In the genomic region with DNA sequence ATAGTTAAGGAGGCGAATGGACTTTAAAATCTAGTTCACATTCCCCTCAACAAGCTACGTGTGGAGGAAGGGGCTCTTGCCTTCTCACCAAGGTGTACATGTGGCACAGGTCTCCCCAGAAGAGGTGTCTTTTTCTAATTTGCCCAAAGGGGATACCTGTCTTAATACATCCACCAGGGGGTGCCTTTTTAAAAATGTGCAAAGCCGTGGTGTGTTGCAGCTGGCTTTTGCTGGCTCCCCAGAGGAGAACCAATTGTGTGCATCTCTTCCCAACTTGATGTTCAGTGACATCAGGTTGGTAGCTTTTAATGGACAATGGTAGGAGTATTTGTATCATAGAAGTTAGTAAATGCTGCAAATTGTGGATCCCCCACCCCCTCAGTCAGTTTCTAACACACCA, we compare ENCODE assay signal across 8 cellular contexts. TPM values are rescaled to one million over a fixed set of nuclear protein-coding genes. Genes with fewer than 3 reads are reported as not detected.
A peak's percentile ranks its signal among the peaks of the same experiment; 100 is the strongest.
DNase-seq lines count a peak whose midpoint lies in the region; ATAC-seq, FAIRE-seq and TF ChIP-seq lines count a peak whose summit lies in the region.

No MANE protein-coding gene starts in this region.

- peak; percentile 53 for TF ChIP-seq CTCF in fibroblast of the aortic adventitia (IDR thresholded peaks at IDR 0.05; ENCODE audit: insufficient read depth, low read length)
- no peak for TF ChIP-seq CTCF in coronary artery (IDR thresholded peaks at IDR 0.05)

- H3K4me3 Mint-ChIP-seq in stimulated activated effector memory CD8-positive, alpha-beta T cell treated with anti-CD3 and anti-CD28 coated beads, Interleukin-12 subunit alpha, Interleukin-12 subunit beta, amount 100 ng/mL, for 72 hours: peak overlapping the region; percentile 40

- peak; percentile 89 for FAIRE-seq in GM18507 (lab: Jason Lieb, UNC)

- no peak overlapping the region for H3K27ac ChIP-seq in coronary artery

- peak; percentile 43 for DNase-seq in AG08396 (ENCODE audit: low spot score)
- no peak for DNase-seq in GM18507 (ENCODE audit: extremely low spot score, insufficient read length, low read depth)
- peak; percentile 7 to 11 for DNase-seq in activated CD4-positive, alpha-beta T cell treated with anti-CD3 and anti-CD28 coated beads, Interleukin-2, amount 50 U/mL, for 4 hours
- DNase-seq in fibroblast of the aortic adventitia (ENCODE audit: low read depth): peak; percentile 50
- peak; percentile 10 to 65 for DNase-seq in stimulated activated effector memory CD8-positive, alpha-beta T cell treated with anti-CD3 and anti-CD28 coated beads, Interleukin-12 subunit alpha, Interleukin-12 subunit beta, amount 100 ng/mL, for 72 hours (ENCODE audit: low spot score in 2 of 2)
- DNase-seq in coronary artery (ENCODE audit: low spot score): no peak
- no peak for DNase-seq in T1000 (lab: John Stamatoyannopoulos, UW)

- peaks cover 27% of the 10 kb centered on the region for H3K4me1 Mint-ChIP-seq in stimulated activated effector memory CD8-positive, alpha-beta T cell treated with anti-CD3 and anti-CD28 coated beads, Interleukin-12 subunit alpha, Interleukin-12 subunit beta, amount 100 ng/mL, for 72 hours

- ATAC-seq in HG03565 (IDR thresholded peaks at IDR 0.05; ENCODE audit: unreplicated experiment): peak; percentile 39
- ATAC-seq in stimulated activated effector memory CD8-positive, alpha-beta T cell treated with anti-CD3 and anti-CD28 coated beads, Interleukin-12 subunit alpha, Interleukin-12 subunit beta, amount 100 ng/mL, for 72 hours: peak; percentile 85

- peaks cover 42% of the 10 kb centered on the region for H3K36me3 Mint-ChIP-seq in stimulated activated effector memory CD8-positive, alpha-beta T cell treated with anti-CD3 and anti-CD28 coated beads, Interleukin-12 subunit alpha, Interleukin-12 subunit beta, amount 100 ng/mL, for 72 hours

- peaks cover 12% of the 10 kb centered on the region for H3K9me3 Mint-ChIP-seq in stimulated activated effector memory CD8-positive, alpha-beta T cell treated with anti-CD3 and anti-CD28 coated beads, Interleukin-12 subunit alpha, Interleukin-12 subunit beta, amount 100 ng/mL, for 72 hours

- H3K4me3 ChIP-seq in fibroblast of the aortic adventitia (ENCODE audit: low read depth, low read length) (no peak overlapping the region), coronary artery (no peak overlapping the region)

- peak overlapping the region; percentile 91 for H3K27ac Mint-ChIP-seq in stimulated activated effector memory CD8-positive, alpha-beta T cell treated with anti-CD3 and anti-CD28 coated beads, Interleukin-12 subunit alpha, Interleukin-12 subunit beta, amount 100 ng/mL, for 72 hours

RNA-seq across cellular contexts. Expression of gene CREBL2, which starts 33.8 kb away (rescaled TPM):
- total RNA-seq in fibroblast of the aortic adventitia (ENCODE audit: low replicate concordance): 44.6 and 49.9 TPM in 2 replicates

RNA-seq across cellular contexts. Expression of gene GPR19, which starts 50.5 kb away (rescaled TPM):
- total RNA-seq in fibroblast of the aortic adventitia (ENCODE audit: low replicate concordance): 1.2 and 2.4 TPM in 2 replicates

Comparison
In these comparisons a context has a peak if more than half of its experiments do, and no peak if none do; other contexts are left out.
1. DNase-seq: peak in AG08396 (single experiment), activated CD4-positive, alpha-beta T cell treated with anti-CD3 and anti-CD28 coated beads, Interleukin-2, amount 50 U/mL, for 4 hours (2 of 2), fibroblast of the aortic adventitia (single experiment) and stimulated activated effector memory CD8-positive, alpha-beta T cell treated with anti-CD3 and anti-CD28 coated beads, Interleukin-12 subunit alpha, Interleukin-12 subunit beta, amount 100 ng/mL, for 72 hours (2 of 2); none in GM18507 (single experiment), coronary artery (single experiment) and T1000 (single experiment).